ENCODE assay signal across 12 cellular contexts in the genomic region with DNA sequence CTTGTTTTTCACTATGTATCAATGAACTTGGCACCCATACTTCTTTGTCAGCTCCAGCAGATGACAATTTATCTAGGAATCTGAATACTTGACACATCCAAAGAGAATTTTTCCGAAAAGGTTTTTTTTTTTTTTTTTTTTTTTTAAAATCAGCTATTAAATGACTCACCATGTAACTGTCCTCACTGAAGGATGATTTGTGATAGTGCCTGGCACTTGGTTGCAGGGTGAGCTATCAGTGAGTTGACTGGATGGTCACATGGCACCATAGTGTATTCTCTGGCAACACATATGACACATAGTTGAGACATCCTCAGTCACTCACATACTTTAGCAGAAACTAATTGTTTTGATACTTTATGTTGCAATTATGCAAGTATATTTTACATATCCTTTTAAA.
DNase-seq lines count a peak whose midpoint lies in the region; ATAC-seq and TF ChIP-seq lines count a peak whose summit lies in the region.
"Had no signal": no experiment of that assay in that cellular context is flagged by ENCODE, and none has a peak within 500 bp of the region (broad histone marks: within the 10 kb centered on the region; RNA-seq: fewer than 3 reads in every experiment).

No MANE protein-coding gene starts in this region.

- no peaks in the 10 kb centered on the region for H3K9me3 Mint-ChIP-seq in Calu3 (ENCODE audit: low read depth, unreplicated experiment)
- H3K9me3 Mint-ChIP-seq: memory B cell had no signal

- H3K36me3 ChIP-seq in BJ (ENCODE audit: control insufficient read depth, insufficient read depth, low read length) = no peaks in the 10 kb centered on the region

- peaks cover 6% of the 10 kb centered on the region for H3K36me3 Mint-ChIP-seq in Calu3 (ENCODE audit: insufficient read depth, unreplicated experiment)
- H3K36me3 Mint-ChIP-seq: activated CD8-positive, alpha-beta memory T cell treated with anti-CD3 and anti-CD28 coated beads, Interleukin-2, amount 10 ng/mL, durations not matched to agents 7 days and 5 days; memory B cell had no signal

- no peak overlapping the region for H3K4me3 ChIP-seq in BJ (ENCODE audit: low read depth, low read length)
- no peak overlapping the region for H3K4me3 ChIP-seq in choroid plexus epithelial cell (ENCODE audit: low read depth, low read length)

- BruUV-seq in Calu3 (replicated peaks; lab: Mats Ljungman, UMichigan) = no TSS peak

- H3K27me3 Mint-ChIP-seq in Calu3 (ENCODE audit: unreplicated experiment) = peaks cover 65% of the 10 kb centered on the region

- H3K4me3 Mint-ChIP-seq in Calu3 (ENCODE audit: low read depth, unreplicated experiment) = no peak overlapping the region
- H3K4me3 Mint-ChIP-seq: activated CD8-positive, alpha-beta memory T cell treated with anti-CD3 and anti-CD28 coated beads, Interleukin-2, amount 10 ng/mL, durations not matched to agents 7 days and 5 days; memory B cell; T-helper 17 cell had no signal

- intact Hi-C loops in Calu3 (cut with micrococcal nuclease; ENCODE audit: unreplicated experiment) = loop anchor here (5.0 kb wide), 1 partner anchor 63 kb away; no protein-coding TSS in a partner anchor

- no peak for ATAC-seq in GM21515 (IDR thresholded peaks at IDR 0.05; ENCODE audit: unreplicated experiment)
- no peak for ATAC-seq in HG03039 (IDR thresholded peaks at IDR 0.05; ENCODE audit: unreplicated experiment)
- ATAC-seq: activated CD8-positive, alpha-beta memory T cell treated with anti-CD3 and anti-CD28 coated beads, Interleukin-2, amount 10 ng/mL, durations not matched to agents 7 days and 5 days; T-helper 17 cell had no signal

- DNase-seq in BJ (ENCODE audit: low read depth) (peak; percentile 76), NCI-H226 (peak; percentile 84), choroid plexus epithelial cell (ENCODE audit: low read depth) (peak; percentile 83), lung microvascular endothelial cell (ENCODE audit: low read depth in 2 of 2) (peak; percentile 86 to 94), Calu3 (no peak), islet precursor cell (no peak)
- DNase-seq: activated CD8-positive, alpha-beta memory T cell treated with anti-CD3 and anti-CD28 coated beads, Interleukin-2, amount 10 ng/mL, durations not matched to agents 7 days and 5 days; KBM-7; T-helper 17 cell had no signal

- H3K27me3 ChIP-seq in BJ (ENCODE audit: control insufficient read depth, insufficient read depth, low read length) = no peaks in the 10 kb centered on the region

- CTCF ChIA-PET in BJ (lab: Yijun Ruan, JAX) (interaction anchor here (1.9 kb wide), 1 partner anchor 179 kb away, joined by 5 read pairs; no protein-coding TSS in a partner anchor), Calu3 (lab: Charles Lee) (interaction anchor here (0.7 kb wide), 1 partner anchor 14 kb away, joined by 7 read pairs; no protein-coding TSS in a partner anchor)

- POLR2A ChIA-PET in BJ (lab: Charles Lee) = no interaction called here

- TF ChIP-seq CTCF in BJ (IDR thresholded peaks at IDR 0.05; ENCODE audit: insufficient read depth, low read depth, low read length) = no peak
- TF ChIP-seq CTCF in choroid plexus epithelial cell (conservative IDR thresholded peaks at IDR 0.05; ENCODE audit: low read depth, low read length) = no peak
- TF ChIP-seq CTCF in Calu3 (IDR thresholded peaks at IDR 0.05; ENCODE audit: unreplicated experiment) = no peak

- H3K4me1 Mint-ChIP-seq in Calu3 (ENCODE audit: low read depth, unreplicated experiment) = peaks cover 14% of the 10 kb centered on the region
- H3K4me1 Mint-ChIP-seq: activated CD8-positive, alpha-beta memory T cell treated with anti-CD3 and anti-CD28 coated beads, Interleukin-2, amount 10 ng/mL, durations not matched to agents 7 days and 5 days; memory B cell; T-helper 17 cell had no signal

- H3K27ac Mint-ChIP-seq in Calu3 (ENCODE audit: unreplicated experiment) = no peak overlapping the region
- H3K27ac Mint-ChIP-seq: activated CD8-positive, alpha-beta memory T cell treated with anti-CD3 and anti-CD28 coated beads, Interleukin-2, amount 10 ng/mL, durations not matched to agents 7 days and 5 days; memory B cell; T-helper 17 cell had no signal

Comparison
In these comparisons a context has a peak if more than half of its experiments do, and no peak if none do; other contexts are left out.
1. DNase-seq: peak in BJ (single experiment), NCI-H226 (single experiment), choroid plexus epithelial cell (single experiment) and lung microvascular endothelial cell (2 of 2); none in Calu3 (single experiment) and islet precursor cell (single experiment).